8 cellular contexts compared by ENCODE assay signal in the genomic region with DNA sequence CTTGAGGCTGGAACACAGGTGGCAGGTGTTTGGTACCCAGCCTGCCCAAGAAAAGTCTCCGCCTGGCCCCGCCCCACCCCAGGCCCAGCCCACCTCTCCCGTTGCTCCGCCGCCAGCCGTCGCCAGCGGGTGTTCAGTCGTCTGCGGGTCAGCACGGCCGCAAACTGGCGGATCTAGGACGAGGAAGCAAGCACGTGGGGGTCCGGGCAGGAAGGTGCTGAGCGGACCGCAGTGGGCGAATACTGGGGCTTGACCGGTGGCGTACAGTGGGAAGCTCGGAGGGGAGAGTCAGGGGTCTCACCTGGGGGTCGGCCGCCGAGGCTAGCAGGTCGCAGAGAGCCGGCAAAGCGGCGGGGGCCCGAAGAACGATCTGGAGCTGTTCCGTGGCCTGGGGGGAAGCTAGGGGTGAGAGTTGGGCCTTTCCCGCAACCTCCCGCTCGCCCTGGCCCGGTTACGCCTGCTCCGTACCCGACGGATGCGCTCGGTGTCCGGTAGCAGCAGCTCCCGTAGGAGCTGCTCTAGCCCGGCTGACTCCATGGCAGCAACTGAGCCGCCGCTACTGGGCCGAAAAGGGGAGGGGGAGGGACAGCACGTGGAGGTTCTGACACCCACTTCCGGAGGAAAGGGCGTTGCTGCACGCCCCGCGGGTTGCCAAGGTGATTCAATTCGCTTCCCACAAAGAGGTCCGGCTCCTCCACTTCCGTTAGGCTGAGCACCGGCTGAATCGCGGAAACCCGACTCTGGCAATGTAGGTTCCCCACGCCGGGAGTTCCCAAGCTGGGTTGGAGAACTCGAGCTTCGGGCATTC.
DNase-seq lines count a peak whose midpoint lies in the region; ATAC-seq and TF ChIP-seq lines count a peak whose summit lies in the region.

A gene with protein sequence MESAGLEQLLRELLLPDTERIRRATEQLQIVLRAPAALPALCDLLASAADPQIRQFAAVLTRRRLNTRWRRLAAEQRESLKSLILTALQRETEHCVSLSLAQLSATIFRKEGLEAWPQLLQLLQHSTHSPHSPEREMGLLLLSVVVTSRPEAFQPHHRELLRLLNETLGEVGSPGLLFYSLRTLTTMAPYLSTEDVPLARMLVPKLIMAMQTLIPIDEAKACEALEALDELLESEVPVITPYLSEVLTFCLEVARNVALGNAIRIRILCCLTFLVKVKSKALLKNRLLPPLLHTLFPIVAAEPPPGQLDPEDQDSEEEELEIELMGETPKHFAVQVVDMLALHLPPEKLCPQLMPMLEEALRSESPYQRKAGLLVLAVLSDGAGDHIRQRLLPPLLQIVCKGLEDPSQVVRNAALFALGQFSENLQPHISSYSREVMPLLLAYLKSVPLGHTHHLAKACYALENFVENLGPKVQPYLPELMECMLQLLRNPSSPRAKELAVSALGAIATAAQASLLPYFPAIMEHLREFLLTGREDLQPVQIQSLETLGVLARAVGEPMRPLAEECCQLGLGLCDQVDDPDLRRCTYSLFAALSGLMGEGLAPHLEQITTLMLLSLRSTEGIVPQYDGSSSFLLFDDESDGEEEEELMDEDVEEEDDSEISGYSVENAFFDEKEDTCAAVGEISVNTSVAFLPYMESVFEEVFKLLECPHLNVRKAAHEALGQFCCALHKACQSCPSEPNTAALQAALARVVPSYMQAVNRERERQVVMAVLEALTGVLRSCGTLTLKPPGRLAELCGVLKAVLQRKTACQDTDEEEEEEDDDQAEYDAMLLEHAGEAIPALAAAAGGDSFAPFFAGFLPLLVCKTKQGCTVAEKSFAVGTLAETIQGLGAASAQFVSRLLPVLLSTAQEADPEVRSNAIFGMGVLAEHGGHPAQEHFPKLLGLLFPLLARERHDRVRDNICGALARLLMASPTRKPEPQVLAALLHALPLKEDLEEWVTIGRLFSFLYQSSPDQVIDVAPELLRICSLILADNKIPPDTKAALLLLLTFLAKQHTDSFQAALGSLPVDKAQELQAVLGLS (minus strand): TSS at position 566 of the 808 bp plus-strand sequence. CDS start 29 bp downstream, at position 537.

- H3K9me3 Mint-ChIP-seq in central memory CD8-positive, alpha-beta T cell, result no peaks in the 10 kb centered on the region

- H3K4me3 Mint-ChIP-seq in central memory CD8-positive, alpha-beta T cell, result peak within 1 kb of the TSS; percentile 78

- H3K27ac Mint-ChIP-seq in central memory CD8-positive, alpha-beta T cell (ENCODE audit: low read depth), result peak within 1 kb of the TSS; percentile 90

- H3K4me3 ChIP-seq in AG10803 (ENCODE audit: low read length), result peak within 1 kb of the TSS; percentile 83

- no peaks in the 10 kb centered on the region for H3K27me3 Mint-ChIP-seq in central memory CD8-positive, alpha-beta T cell

- no peak for TF ChIP-seq CTCF in AG10803 (conservative IDR thresholded peaks at IDR 0.05; ENCODE audit: low read length)

- H3K4me1 Mint-ChIP-seq in central memory CD8-positive, alpha-beta T cell, result peaks cover 38% of the 10 kb centered on the region

- H3K36me3 Mint-ChIP-seq in central memory CD8-positive, alpha-beta T cell (ENCODE audit: insufficient read depth), result peaks cover 13% of the 10 kb centered on the region

- ATAC-seq in GM19035 (IDR thresholded peaks at IDR 0.05; ENCODE audit: unreplicated experiment) (peak; percentile 83), HG03354 (IDR thresholded peaks at IDR 0.05; ENCODE audit: poor library complexity, severe bottlenecking, unreplicated experiment) (peak; percentile 91)
- ATAC-seq in central memory CD8-positive, alpha-beta T cell (replicated peaks; ENCODE audit: extremely low read depth, poor library complexity, severe bottlenecking), result peak; percentile 95

- peak; percentile 98 for DNase-seq in AG10803 (ENCODE audit: low read depth)
- DNase-seq in NCI-H446 (lab: John Stamatoyannopoulos, UW), result peak; percentile 94 to 99
- peak; percentile 93 for DNase-seq in activated CD4-positive, CD25-positive, alpha-beta regulatory T cell treated with anti-CD3 and anti-CD28 coated beads, Interleukin-2, amount 50 U/mL, for 16 hours (ENCODE audit: low read depth, low spot score)
- peak; percentile 81 to 93 for DNase-seq in central memory CD8-positive, alpha-beta T cell (ENCODE audit: low spot score in 2 of 2)
- peak; percentile 99 for DNase-seq in iris pigment epithelial cell (ENCODE audit: low read depth)
- peak; percentile 94 to 95 for DNase-seq in stimulated activated CD4-positive, alpha-beta T cell treated with anti-CD3 and anti-CD28 coated beads, Interleukin-12 subunit alpha, Interleukin-12 subunit beta, amount 100 ng/mL, for 24 hours (ENCODE audit: low read depth in 2 of 2)

Comparison
In these comparisons a context has a peak if more than half of its experiments do, and no peak if none do; other contexts are left out.
1. Peak in every context shown above with its lines: DNase-seq, ATAC-seq and H3K4me3 ChIP-seq.